17 cellular contexts compared by ENCODE assay signal in the genomic region with DNA sequence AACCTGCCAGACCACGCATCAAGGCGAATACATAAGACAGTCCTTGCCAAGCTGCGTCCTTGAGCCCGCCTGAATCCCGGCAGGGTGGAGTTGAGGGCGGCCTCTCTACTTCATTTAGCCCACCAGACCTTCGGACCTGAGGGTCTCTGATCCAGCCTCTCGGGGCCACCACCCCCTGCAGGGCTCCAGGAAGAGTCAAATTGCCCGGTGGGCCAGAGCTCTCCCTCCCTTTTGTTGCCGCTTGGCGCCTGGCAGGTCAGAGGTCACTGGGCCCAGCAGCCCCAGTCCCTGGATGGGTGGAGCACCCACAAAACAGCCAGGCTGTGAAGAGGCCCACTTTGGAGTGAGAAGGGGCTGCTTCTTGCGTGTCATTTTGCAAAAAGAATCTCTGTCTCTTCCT. TPM values are rescaled to one million over a fixed set of nuclear protein-coding genes. Genes with fewer than 3 reads are reported as not detected.
A peak's percentile ranks its signal among the peaks of the same experiment; 100 is the strongest.
DNase-seq lines count a peak whose midpoint lies in the region; ATAC-seq and TF ChIP-seq lines count a peak whose summit lies in the region.
"Had no signal": no experiment of that assay in that cellular context is flagged by ENCODE, and none has a peak within 500 bp of the region (broad histone marks: within the 10 kb centered on the region; RNA-seq: fewer than 3 reads in every experiment).

No MANE protein-coding gene starts in this region.

- no peaks in the 10 kb centered on the region for H3K9me3 Mint-ChIP-seq in natural killer cell treated with Interleukin-12 subunit alpha and Interleukin-12 subunit beta and Interleukin-15 and Interleukin-18, amount 100 ng/mL, for 72 hours
- no peaks in the 10 kb centered on the region for H3K9me3 Mint-ChIP-seq in natural killer cell
- no peaks in the 10 kb centered on the region for H3K9me3 Mint-ChIP-seq in activated T-helper 17 cell treated with anti-CD3 and anti-CD28 coated beads, Interleukin-2, amount 50 U/mL, for 72 hours

- ATAC-seq in natural killer cell treated with Interleukin-12 subunit alpha and Interleukin-12 subunit beta and Interleukin-15 and Interleukin-18, amount 100 ng/mL, for 72 hours: no peak
- ATAC-seq in natural killer cell (no peak), GM18519 (IDR thresholded peaks at IDR 0.05; ENCODE audit: low FRiP score, unreplicated experiment) (no peak)
- no peak for ATAC-seq in activated T-helper 17 cell treated with anti-CD3 and anti-CD28 coated beads, Interleukin-2, amount 50 U/mL, for 72 hours (replicated peaks)
- ATAC-seq: HCT116 had no signal

- no peaks in the 10 kb centered on the region for H3K36me3 Mint-ChIP-seq in natural killer cell treated with Interleukin-12 subunit alpha and Interleukin-12 subunit beta and Interleukin-15 and Interleukin-18, amount 100 ng/mL, for 72 hours
- H3K36me3 Mint-ChIP-seq in natural killer cell: no peaks in the 10 kb centered on the region
- H3K36me3 Mint-ChIP-seq in activated T-helper 17 cell treated with anti-CD3 and anti-CD28 coated beads, Interleukin-2, amount 50 U/mL, for 72 hours (ENCODE audit: low read depth): peaks cover 6% of the 10 kb centered on the region

- peaks cover 20 to 31% of the 10 kb centered on the region in 2 donors for H3K4me1 Mint-ChIP-seq in natural killer cell treated with Interleukin-12 subunit alpha and Interleukin-12 subunit beta and Interleukin-15 and Interleukin-18, amount 100 ng/mL, for 72 hours (ENCODE audit: low read depth in 2 of 2)
- peaks cover 21 to 22% of the 10 kb centered on the region in 2 donors for H3K4me1 Mint-ChIP-seq in natural killer cell
- peaks cover 22% of the 10 kb centered on the region for H3K4me1 Mint-ChIP-seq in activated T-helper 17 cell treated with anti-CD3 and anti-CD28 coated beads, Interleukin-2, amount 50 U/mL, for 72 hours

- no peak for TF ChIP-seq CTCF in natural killer cell (IDR thresholded peaks at IDR 0.05)

- peaks cover 6 to 21% of the 10 kb centered on the region in 2 donors for H3K27me3 Mint-ChIP-seq in natural killer cell treated with Interleukin-12 subunit alpha and Interleukin-12 subunit beta and Interleukin-15 and Interleukin-18, amount 100 ng/mL, for 72 hours
- peaks cover 3 to 12% of the 10 kb centered on the region in 2 donors for H3K27me3 Mint-ChIP-seq in natural killer cell (ENCODE audit: low read depth in 2 of 2)
- peaks cover 4% of the 10 kb centered on the region for H3K27me3 Mint-ChIP-seq in activated T-helper 17 cell treated with anti-CD3 and anti-CD28 coated beads, Interleukin-2, amount 50 U/mL, for 72 hours

- no peak for DNase-seq in natural killer cell treated with Interleukin-12 subunit alpha and Interleukin-12 subunit beta and Interleukin-15 and Interleukin-18, amount 100 ng/mL, for 72 hours (ENCODE audit: low spot score)
- DNase-seq in natural killer cell: no peak
- peak; percentile 53 for DNase-seq in mesenteric fat pad (ENCODE audit: low spot score)
- DNase-seq in NCI-H1694 treated with DMSO at 0.1 percent for 48 hours (lab: John Stamatoyannopoulos, UW): no peak
- no peak for DNase-seq in SW480 (ENCODE audit: low spot score)
- no peak for DNase-seq in UCSD-AML1 (lab: John Stamatoyannopoulos, UW; ENCODE audit: unreplicated experiment)
- DNase-seq: MV-4-11; NCI-H1417; NCI-H2029; NCI-H2171; NCI-H446; NK-92 treated with Interleukin-12 subunit alpha and Interleukin-12 subunit beta, amount 100 ng/mL, for 24 hours; SHP77 had no signal

- intact Hi-C loops in natural killer cell (cut with micrococcal nuclease): no loop called here

- no peak overlapping the region for H3K27ac Mint-ChIP-seq in natural killer cell treated with Interleukin-12 subunit alpha and Interleukin-12 subunit beta and Interleukin-15 and Interleukin-18, amount 100 ng/mL, for 72 hours
- no peak overlapping the region for H3K27ac Mint-ChIP-seq in natural killer cell
- H3K27ac Mint-ChIP-seq in activated T-helper 17 cell treated with anti-CD3 and anti-CD28 coated beads, Interleukin-2, amount 50 U/mL, for 72 hours: no peak overlapping the region

- H3K4me3 Mint-ChIP-seq in natural killer cell treated with Interleukin-12 subunit alpha and Interleukin-12 subunit beta and Interleukin-15 and Interleukin-18, amount 100 ng/mL, for 72 hours: peak overlapping the region; percentile 15
- H3K4me3 Mint-ChIP-seq in natural killer cell: no peak overlapping the region
- H3K4me3 Mint-ChIP-seq in activated T-helper 17 cell treated with anti-CD3 and anti-CD28 coated beads, Interleukin-2, amount 50 U/mL, for 72 hours: peak overlapping the region; percentile 78

RNA-seq across cellular contexts. Expression of a gene that starts 9.0 kb away (rescaled TPM):
- total RNA-seq in natural killer cell treated with Interleukin-12 subunit alpha and Interleukin-12 subunit beta and Interleukin-15 and Interleukin-18, amount 100 ng/mL, for 72 hours: under 1 TPM in 1 of 2 donors, not detected in 1; 0.19 TPM
- total RNA-seq in natural killer cell (under 1 TPM in 2 of 3 donors, not detected in 1; 0.07 to 0.12 TPM), mesenteric fat pad (0.64 TPM)
- total RNA-seq in activated T-helper 17 cell treated with anti-CD3 and anti-CD28 coated beads, Interleukin-2, amount 50 U/mL, for 72 hours: 1 to 10 TPM in 1 of 2 donors, under 1 TPM in 1; 0.32 to 2.1 TPM
- total RNA-seq: OCI-LY7 had no signal
